23 cellular contexts compared by ENCODE assay signal in genomic region chr11:87120937-87121336, GRCh38.
DNase-seq lines count a peak whose midpoint lies in the region; ATAC-seq, FAIRE-seq and TF ChIP-seq lines count a peak whose summit lies in the region.
"Had no signal": no experiment of that assay in that cellular context is flagged by ENCODE, and none has a peak within 500 bp of the region (broad histone marks: within the 10 kb centered on the region; RNA-seq: fewer than 3 reads in every experiment).

No MANE protein-coding gene starts in this region.

- H3K9me2 ChIP-seq in PC-3 (replicated peaks; ENCODE audit: low read length), result no peaks in the 10 kb centered on the region

- H3K27me3 ChIP-seq in HepG2 (ENCODE audit: control insufficient read depth in 1 of 2, insufficient read depth in 2 of 2, low read length in 2 of 2) (no peaks in the 10 kb centered on the region), right lobe of liver (no peaks in the 10 kb centered on the region), PC-3 (ENCODE audit: low read length) (no peaks in the 10 kb centered on the region)
- H3K27me3 ChIP-seq: BLaER1 treated with 17β-estradiol and CSF1 and Interleukin-3, amounts not matched to agents 10 nM and 100 nM had no signal

- H3K36me3 ChIP-seq in HepG2 (replicated peaks in 1 of 2; ENCODE audit: control insufficient read depth in 1 of 2, insufficient read depth in 2 of 2, low read length in 2 of 2) (no peaks in the 10 kb centered on the region), right lobe of liver (no peaks in the 10 kb centered on the region), PC-3 (ENCODE audit: low read depth, low read length) (no peaks in the 10 kb centered on the region)

- no peak for TF ChIP-seq EP300 in HepG2 (IDR thresholded peaks at IDR 0.05; ENCODE audit: low read depth in 2 of 2, low read length in 2 of 2)
- TF ChIP-seq EP300 in HepG2 (CRISPR knock-in tag; IDR thresholded peaks at IDR 0.05; ENCODE audit: borderline replicate concordance), result no peak

- no peak for FAIRE-seq in HepG2 (lab: Jason Lieb, UNC)
- FAIRE-seq: A549, D721Med, G401.6, GM12891, GM18507, GM19239 had no signal

- BruUV-seq in HepG2 (replicated peaks; lab: Mats Ljungman, UMichigan) (no TSS peak), PC-3 (replicated peaks; lab: Mats Ljungman, UMichigan) (no TSS peak)

- WGBS in HepG2 (ENCODE audit: low lambda C conversion rate), result 87% methylated on average over 1 of the region's 1 CpG
- 92% methylated on average over 1 of the region's 1 CpG for WGBS in right lobe of liver (ENCODE audit: insufficient coverage, low coverage, low lambda C conversion rate, missing lambda C conversion rate)

- H4K20me1 ChIP-seq in HepG2 (ENCODE audit: insufficient read depth, low read length), result peaks cover 27% of the 10 kb centered on the region
- no peaks in the 10 kb centered on the region for H4K20me1 ChIP-seq in PC-3 (ENCODE audit: low read length)

- H3K9me3 ChIP-seq in HepG2 (ENCODE audit: low read length) (no peaks in the 10 kb centered on the region), right lobe of liver (no peaks in the 10 kb centered on the region), PC-3 (ENCODE audit: low read length) (no peaks in the 10 kb centered on the region)
- H3K9me3 ChIP-seq: A549; BLaER1 treated with 17β-estradiol and CSF1 and Interleukin-3, amounts not matched to agents 10 nM and 100 nM; Caco-2 had no signal

- TF ChIP-seq POLR2A in HepG2 (IDR thresholded peaks at IDR 0.05; ENCODE audit: insufficient read depth in 1 of 2, low read depth in 2 of 2, low read length in 2 of 2) (no peak), right lobe of liver (IDR thresholded peaks at IDR 0.05) (no peak)

- H3K4me3 ChIP-seq in HepG2 (replicated peaks in 1 of 3; ENCODE audit: insufficient read depth in 1 of 3, low read depth in 2 of 3, low read length in 3 of 3) (no peak overlapping the region), right lobe of liver (no peak overlapping the region), LNCaP clone FGC (ENCODE audit: low read depth, low read length) (no peak overlapping the region), PC-3 (ENCODE audit: low read length) (no peak overlapping the region)
- H3K4me3 ChIP-seq: A549; BLaER1 treated with 17β-estradiol and CSF1 and Interleukin-3, amounts not matched to agents 10 nM and 100 nM had no signal

- CTCF ChIA-PET in HepG2 (lab: Yijun Ruan, JAX; ENCODE audit: low intra/inter-chr PET ratio, low total read pairs) (no interaction called here), PC-3 (lab: Charles Lee) (no interaction called here)

- intact Hi-C loops in HepG2 (cut with micrococcal nuclease; ENCODE audit: unreplicated experiment), result no loop called here
- intact Hi-C loops in right lobe of liver (cut with DNase I), result no loop called here
- intact Hi-C loops in PC-3 (cut with micrococcal nuclease), result no loop called here

- ATAC-seq in HepG2 (no peak), right lobe of liver (no peak), PC-3 (peak; percentile 77), HG02798 (IDR thresholded peaks at IDR 0.05; ENCODE audit: poor library complexity, unreplicated experiment) (no peak)
- ATAC-seq: A549; CD8-positive, alpha-beta T cell had no signal

- in situ Hi-C loops in HepG2 (cut with HindIII; ENCODE audit: extremely low pct_ligation_motif_present, low pct_unique_long_range_greater_than_20kb), result no loop called here

- no peak for TF ChIP-seq CTCF in HepG2 (CRISPR knock-in tag; IDR thresholded peaks at IDR 0.05)
- no peak for TF ChIP-seq CTCF in right lobe of liver (IDR thresholded peaks at IDR 0.05)
- no peak for TF ChIP-seq CTCF in LNCaP clone FGC (IDR thresholded peaks at IDR 0.05; ENCODE audit: control insufficient read depth, extremely low read depth, insufficient read depth)
- TF ChIP-seq CTCF in PC-3 (conservative IDR thresholded peaks at IDR 0.05; ENCODE audit: low read depth, low read length), result no peak

- no peaks in the 10 kb centered on the region for H3F3A ChIP-seq in PC-3 (ENCODE audit: low read length, unreplicated experiment)

- H3K4me2 ChIP-seq in HepG2 (ENCODE audit: low read depth, low read length) (no peak overlapping the region), PC-3 (ENCODE audit: low read length) (no peak overlapping the region)
- H3K4me2 ChIP-seq: A549; BLaER1 treated with 17β-estradiol and CSF1 and Interleukin-3, amounts not matched to agents 10 nM and 100 nM had no signal

- H3K9ac ChIP-seq in HepG2 (ENCODE audit: insufficient read depth, low read depth, low read length) (no peak overlapping the region), PC-3 (ENCODE audit: low read length) (no peak overlapping the region)
- H3K9ac ChIP-seq: BLaER1 treated with 17β-estradiol and CSF1 and Interleukin-3, amounts not matched to agents 10 nM and 100 nM had no signal

- no peak for TF ChIP-seq RAD21 in HepG2 (CRISPR knock-in tag; IDR thresholded peaks at IDR 0.05)

- peaks cover 19% of the 10 kb centered on the region for H3K79me2 ChIP-seq in HepG2 (ENCODE audit: insufficient read depth, low read length)
- no peaks in the 10 kb centered on the region for H3K79me2 ChIP-seq in PC-3 (ENCODE audit: low read length)

- H2AFZ ChIP-seq in HepG2 (ENCODE audit: low read length) (no peak overlapping the region), PC-3 (ENCODE audit: low read length) (no peak overlapping the region)

- POLR2A ChIA-PET in HepG2 (lab: Yijun Ruan, JAX), result no interaction called here
- POLR2A ChIA-PET in PC-3 (lab: Charles Lee; ENCODE audit: unreplicated experiment), result no interaction called here

- peaks cover 25% of the 10 kb centered on the region for H3K4me1 ChIP-seq in HepG2 (ENCODE audit: insufficient read depth, low read length)
- H3K4me1 ChIP-seq in right lobe of liver, result no peaks in the 10 kb centered on the region
- peaks cover 8% of the 10 kb centered on the region for H3K4me1 ChIP-seq in PC-3 (ENCODE audit: insufficient read depth, low read length)
- H3K4me1 ChIP-seq: BLaER1 treated with 17β-estradiol and CSF1 and Interleukin-3, amounts not matched to agents 10 nM and 100 nM had no signal

- no peak overlapping the region for H3K27ac ChIP-seq in HepG2 (ENCODE audit: extremely low read length, insufficient read depth, low read length)
- H3K27ac ChIP-seq in right lobe of liver, result no peak overlapping the region
- H3K27ac ChIP-seq in PC-3 (ENCODE audit: low read length), result no peak overlapping the region
- H3K27ac ChIP-seq: 22Rv1; A549; BLaER1 treated with 17β-estradiol and CSF1 and Interleukin-3, amounts not matched to agents 10 nM and 100 nM; C4-2B had no signal

- DNase-seq in HepG2 (ENCODE audit: low spot score), result peak; percentile 26
- no peak for DNase-seq in right lobe of liver
- DNase-seq in LNCaP clone FGC (ENCODE audit: low read depth), result peak; percentile 44
- DNase-seq in PC-3, result peak; percentile 81
- DNase-seq in NCI-H524 (lab: John Stamatoyannopoulos, UW), result no peak
- no peak for DNase-seq in activated naive CD4-positive, alpha-beta T cell (lab: John Stamatoyannopoulos, UW)
- DNase-seq: AML-193; Calu3; CD4-positive, alpha-beta T cell; CD8-positive, alpha-beta T cell; DMS79 treated with DMSO at 0.1 percent for 48 hours; GF-D8 had no signal

TF ChIP-seq in HepG2, 621 proteins besides CTCF, POLR2A, EP300 and RAD21:
- no peak for TF ChIP-seq PHB2 (IDR thresholded peaks at IDR 0.05; ENCODE audit: partially characterized antibody)
- 0 out of 2 replicates have a peak, but pooled peaks have one; percentile 25 for TF ChIP-seq FOXA1 (IDR thresholded peaks at IDR 0.05)
- no peak for TF ChIP-seq FOXA1 (CRISPR knock-in tag; IDR thresholded peaks at IDR 0.05)

Comparison
In these comparisons a context has a peak if more than half of its experiments do, and no peak if none do; other contexts are left out.
1. DNase-seq: peak in HepG2 (single experiment), LNCaP clone FGC (single experiment) and PC-3 (single experiment); none in right lobe of liver (0 of 3), NCI-H524 (0 of 2) and activated naive CD4-positive, alpha-beta T cell (0 of 4).